1 cellular context compared by ENCODE assay signal in genomic region chr19:2168619-2169424, GRCh38.
A peak's percentile ranks its signal among the peaks of the same experiment; 100 is the strongest.
TF ChIP-seq lines count a peak whose summit lies in the region.

No MANE protein-coding gene starts in this region.

TF ChIP-seq in HepG2, 621 proteins besides CTCF, POLR2A, EP300 and RAD21 (continued from another document and continues in another):
- no peak for TF ChIP-seq ZNF766 (CRISPR knock-in tag; IDR thresholded peaks at IDR 0.05; ENCODE audit: borderline replicate concordance)
- TF ChIP-seq NR3C1 (CRISPR knock-in tag; IDR thresholded peaks at IDR 0.05) = no peak
- peak; percentile 32; the same call in 1 of the 2 replicates for TF ChIP-seq BRD4 (CRISPR knock-in tag; IDR thresholded peaks at IDR 0.05)
- TF ChIP-seq ELF3 (CRISPR knock-in tag; IDR thresholded peaks at IDR 0.05) = peak; percentile 74; the same call in 1 of the 2 replicates
- TF ChIP-seq EEA1 (CRISPR knock-in tag; IDR thresholded peaks at IDR 0.05; ENCODE audit: borderline replicate concordance) = no peak
- TF ChIP-seq ZFP1 (CRISPR knock-in tag; IDR thresholded peaks at IDR 0.05) = peak; percentile 59
- TF ChIP-seq ZNF484 (CRISPR knock-in tag; IDR thresholded peaks at IDR 0.05; ENCODE audit: borderline replicate concordance, low read depth) = no peak
- peak; percentile 51; the same call in 1 of the 2 replicates for TF ChIP-seq RERE (CRISPR knock-in tag; IDR thresholded peaks at IDR 0.05; ENCODE audit: low read depth)
- TF ChIP-seq LCORL (IDR thresholded peaks at IDR 0.05) = no peak
- TF ChIP-seq LCORL (CRISPR knock-in tag; IDR thresholded peaks at IDR 0.05) = peak; percentile 95
- no peak for TF ChIP-seq ZNF367 (CRISPR knock-in tag; IDR thresholded peaks at IDR 0.05; ENCODE audit: borderline replicate concordance)
- TF ChIP-seq CHD4 (IDR thresholded peaks at IDR 0.05; ENCODE audit: borderline replicate concordance, low read length) = peak; percentile 92
- TF ChIP-seq ZNF629 (CRISPR knock-in tag; conservative IDR thresholded peaks at IDR 0.05) = peak; percentile 70
- TF ChIP-seq ZUFSP (CRISPR knock-in tag; IDR thresholded peaks at IDR 0.05; ENCODE audit: borderline replicate concordance) = no peak
- TF ChIP-seq ZNF574 (CRISPR knock-in tag; IDR thresholded peaks at IDR 0.05) = peak; percentile 65; the same call in 1 of the 2 replicates
- TF ChIP-seq KMT2A (CRISPR knock-in tag; IDR thresholded peaks at IDR 0.05) = peak; percentile 66; the same call in 1 of the 2 replicates
- no peak for TF ChIP-seq GTF2F1 (IDR thresholded peaks at IDR 0.05; ENCODE audit: low read length)
- no peak for TF ChIP-seq ZNF883 (CRISPR knock-in tag; IDR thresholded peaks at IDR 0.05; ENCODE audit: not compliant biosample characterization)
- peak; percentile 78; the same call in 1 of the 2 replicates for TF ChIP-seq ZBTB7B (CRISPR knock-in tag; IDR thresholded peaks at IDR 0.05)
- TF ChIP-seq SMC3 (IDR thresholded peaks at IDR 0.05; ENCODE audit: low read length) = no peak
- 0 out of 2 replicates have a peak, but pooled peaks have one; percentile 46 for TF ChIP-seq HBP1 (CRISPR knock-in tag; IDR thresholded peaks at IDR 0.05; ENCODE audit: low read depth)
- peak; percentile 70; the same call in 1 of the 2 replicates for TF ChIP-seq ZBTB25 (CRISPR knock-in tag; IDR thresholded peaks at IDR 0.05)
- peak; percentile 50; the same call in 1 of the 2 replicates for TF ChIP-seq THAP9 (CRISPR knock-in tag; IDR thresholded peaks at IDR 0.05; ENCODE audit: borderline replicate concordance)
- 0 out of 2 replicates have a peak, but pooled peaks have one; percentile 31 for TF ChIP-seq SP2 (CRISPR knock-in tag; IDR thresholded peaks at IDR 0.05)
- peak; percentile 94 for TF ChIP-seq SALL1 (CRISPR knock-in tag; IDR thresholded peaks at IDR 0.05)
- TF ChIP-seq ZBTB49 (CRISPR knock-in tag; IDR thresholded peaks at IDR 0.05; ENCODE audit: borderline replicate concordance) = no peak
- TF ChIP-seq ZNF576 (CRISPR knock-in tag; IDR thresholded peaks at IDR 0.05) = no peak
- TF ChIP-seq NFRKB (IDR thresholded peaks at IDR 0.05) = no peak
- peak; percentile 56; the same call in 1 of the 2 replicates for TF ChIP-seq YEATS2 (CRISPR knock-in tag; IDR thresholded peaks at IDR 0.05; ENCODE audit: borderline replicate concordance)
- peak; percentile 83; the same call in 1 of the 2 replicates for TF ChIP-seq ZFX (CRISPR knock-in tag; IDR thresholded peaks at IDR 0.05; ENCODE audit: low read depth)
- no peak for TF ChIP-seq SMARCE1 (IDR thresholded peaks at IDR 0.05; ENCODE audit: borderline replicate concordance)
- TF ChIP-seq ZNF335 (CRISPR knock-in tag; IDR thresholded peaks at IDR 0.05) = no peak; the same call in 1 of the 2 replicates
- TF ChIP-seq ZNF747 (CRISPR knock-in tag; IDR thresholded peaks at IDR 0.05; ENCODE audit: borderline replicate concordance) = 0 out of 2 replicates have a peak, but pooled peaks have one; percentile 38
- peak; percentile 93 for TF ChIP-seq SKI (IDR thresholded peaks at IDR 0.05; ENCODE audit: partially characterized antibody)
- no peak for TF ChIP-seq CENPX (CRISPR knock-in tag; IDR thresholded peaks at IDR 0.05)
- TF ChIP-seq KLF9 (CRISPR knock-in tag; IDR thresholded peaks at IDR 0.05; ENCODE audit: low read depth) = no peak
- TF ChIP-seq MEIS1 (CRISPR knock-in tag; IDR thresholded peaks at IDR 0.05; ENCODE audit: borderline replicate concordance) = peak; percentile 90
- TF ChIP-seq HNRNPH1 (optimal IDR thresholded peaks at IDR 0.05; ENCODE audit: low read depth, low read length) = no peak
- peak; percentile 97 for TF ChIP-seq ZNF788 (CRISPR knock-in tag; IDR thresholded peaks at IDR 0.05; ENCODE audit: borderline replicate concordance)
- no peak for TF ChIP-seq ZNF891 (CRISPR knock-in tag; IDR thresholded peaks at IDR 0.05)
- no peak for TF ChIP-seq TMF1 (CRISPR knock-in tag; IDR thresholded peaks at IDR 0.05; ENCODE audit: low read depth)
